17 cellular contexts compared by ENCODE assay signal in the genomic region with DNA sequence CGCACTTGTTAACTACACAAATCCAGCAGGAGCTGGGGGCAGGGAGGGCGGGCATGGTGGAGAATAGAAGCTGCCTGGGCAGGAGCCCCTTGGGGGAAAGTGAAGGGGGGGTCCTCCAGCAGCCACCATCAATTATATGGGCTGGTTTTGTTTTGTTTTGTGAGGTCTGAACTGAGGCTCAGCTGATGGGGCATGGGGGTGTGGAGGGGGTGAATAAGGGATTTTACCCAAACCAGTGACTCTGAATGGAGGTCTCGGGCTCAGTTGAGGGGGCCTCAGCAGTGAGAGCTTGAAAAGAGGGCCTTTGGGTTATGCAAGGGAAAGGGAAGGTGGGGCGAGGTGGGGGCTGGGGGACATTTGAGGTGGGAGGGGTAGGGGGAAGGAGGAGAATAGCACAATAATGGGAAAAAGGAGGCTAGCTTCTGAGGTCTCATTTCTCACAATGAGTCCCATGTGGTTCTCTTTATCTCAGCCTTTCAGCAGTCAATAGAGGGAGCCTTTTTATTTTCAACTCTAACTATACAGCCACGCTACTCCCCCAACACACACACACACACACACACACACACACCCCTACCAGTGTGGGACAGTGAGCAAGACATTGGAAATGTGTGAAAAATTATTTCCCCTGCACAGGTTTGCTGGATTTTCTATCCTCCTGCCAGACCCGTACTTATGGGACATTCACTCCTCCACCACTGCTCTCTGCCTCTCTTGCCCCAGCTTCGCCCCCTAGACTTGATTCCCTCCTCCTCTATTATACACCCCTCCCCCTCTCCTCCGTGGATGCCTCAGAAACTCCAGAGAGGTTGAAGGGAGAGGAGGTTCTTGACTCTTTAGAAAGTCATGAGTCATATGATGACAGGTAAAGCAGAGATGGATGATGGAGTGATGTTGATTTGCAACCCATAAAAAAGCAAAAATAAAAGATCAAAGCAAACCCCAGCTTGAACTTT.
DNase-seq lines count a peak whose midpoint lies in the region; ATAC-seq and TF ChIP-seq lines count a peak whose summit lies in the region.
"Had no signal": no experiment of that assay in that cellular context is flagged by ENCODE, and none has a peak within 500 bp of the region (broad histone marks: within the 10 kb centered on the region; RNA-seq: fewer than 3 reads in every experiment).

No MANE protein-coding gene starts in this region.

- TF ChIP-seq CTCF in neural progenitor cell (IDR thresholded peaks at IDR 0.05) (no peak), thyroid gland (IDR thresholded peaks at IDR 0.05) (no peak)

- H3K4me1 ChIP-seq in ectodermal cell (ENCODE audit: control insufficient read depth, insufficient read depth, low read length) (peaks cover 32% of the 10 kb centered on the region), neural progenitor cell (peaks cover 50% of the 10 kb centered on the region), thyroid gland (no peaks in the 10 kb centered on the region)

- H3K4me3 ChIP-seq in H7 (ENCODE audit: insufficient read depth, low read depth, low read length): no peak overlapping the region
- no peak overlapping the region for H3K4me3 ChIP-seq in ectodermal cell (ENCODE audit: insufficient read depth, low read depth, low read length)
- peak overlapping the region; percentile 28 for H3K4me3 ChIP-seq in neural progenitor cell
- H3K4me3 ChIP-seq in thyroid gland (replicated peaks in 1 of 3): no peak overlapping the region
- H3K4me3 ChIP-seq: cardiac muscle cell, smooth muscle cell had no signal

- peaks cover 68% of the 10 kb centered on the region for H3K4me1 Mint-ChIP-seq in neural progenitor cell
- H3K4me1 Mint-ChIP-seq: activated B cell treated with CpG ODN at 0.5 μM for 24 hours; stimulated activated naive B cell treated with anti-CD40 and anti-IgM and Interleukin-4, amounts not matched to agents 10 μg/mL and 1 μg/mL and 100 μg/mL, for 72 hours had no signal

- DNase-seq in H7: peak; percentile 47
- peak; percentile 25 for DNase-seq in NCI-H69 (lab: John Stamatoyannopoulos, UW)
- DNase-seq in neural progenitor cell (ENCODE audit: low spot score): peak; percentile 92
- DNase-seq in GOT3 (lab: John Stamatoyannopoulos, UW): no peak
- no peak for DNase-seq in thyroid gland
- DNase-seq: activated B cell treated with CpG ODN at 0.5 μM for 24 hours; activated CD8-positive, alpha-beta memory T cell treated with anti-CD3 and anti-CD28 coated beads, Interleukin-2, amount 10 ng/mL, durations not matched to agents 7 days and 5 days; activated naive CD4-positive, alpha-beta T cell treated with anti-CD3 and anti-CD28 coated beads for 36 hours; mesenchymal stem cell; NCI-H1694 treated with DMSO at 0.1 percent for 48 hours; NCI-H526 treated with DMSO at 0.1 percent for 48 hours; stimulated activated naive B cell treated with anti-CD40 and anti-IgM and Interleukin-4, amounts not matched to agents 10 μg/mL and 1 μg/mL and 100 μg/mL, for 72 hours had no signal

- H3K9me3 Mint-ChIP-seq in neural progenitor cell: no peaks in the 10 kb centered on the region
- H3K9me3 Mint-ChIP-seq: activated B cell treated with CpG ODN at 0.5 μM for 24 hours; activated naive CD4-positive, alpha-beta T cell treated with anti-CD3 and anti-CD28 coated beads for 36 hours; stimulated activated naive B cell treated with anti-CD40 and anti-IgM and Interleukin-4, amounts not matched to agents 10 μg/mL and 1 μg/mL and 100 μg/mL, for 72 hours had no signal

- TF ChIP-seq POLR2A in thyroid gland (IDR thresholded peaks at IDR 0.05): no peak

- no peaks in the 10 kb centered on the region for H3K9me3 ChIP-seq in ectodermal cell (ENCODE audit: control insufficient read depth, low read length)
- no peaks in the 10 kb centered on the region for H3K9me3 ChIP-seq in neural progenitor cell (ENCODE audit: low read depth)
- no peaks in the 10 kb centered on the region for H3K9me3 ChIP-seq in thyroid gland

- peak overlapping the region; percentile 88 for H3K27ac ChIP-seq in ectodermal cell (ENCODE audit: insufficient read depth, low read depth, low read length, poor library complexity, severe bottlenecking)
- peak overlapping the region; percentile 96 for H3K27ac ChIP-seq in neural progenitor cell
- no peak overlapping the region for H3K27ac ChIP-seq in thyroid gland
- H3K27ac ChIP-seq: cardiac muscle cell had no signal

- H3K27me3 ChIP-seq in H7 (ENCODE audit: control insufficient read depth, insufficient read depth, low read length) (no peaks in the 10 kb centered on the region), ectodermal cell (ENCODE audit: control insufficient read depth, insufficient read depth, low read length, poor library complexity, severe bottlenecking) (no peaks in the 10 kb centered on the region), neural progenitor cell (no peaks in the 10 kb centered on the region), thyroid gland (no peaks in the 10 kb centered on the region)
- H3K27me3 ChIP-seq: cardiac muscle cell had no signal

- H3K79me2 ChIP-seq in neural progenitor cell (ENCODE audit: low read depth): no peaks in the 10 kb centered on the region

- H3K36me3 ChIP-seq in H7 (replicated peaks; ENCODE audit: control insufficient read depth, insufficient read depth, low read length): no peaks in the 10 kb centered on the region
- H3K36me3 ChIP-seq in ectodermal cell (ENCODE audit: control insufficient read depth, insufficient read depth, low read length): no peaks in the 10 kb centered on the region
- no peaks in the 10 kb centered on the region for H3K36me3 ChIP-seq in neural progenitor cell
- H3K36me3 ChIP-seq in thyroid gland: no peaks in the 10 kb centered on the region
- H3K36me3 ChIP-seq: cardiac muscle cell had no signal

- H3K9ac ChIP-seq in neural progenitor cell: no peak overlapping the region

- H3K36me3 Mint-ChIP-seq in neural progenitor cell: peaks cover 7% of the 10 kb centered on the region
- H3K36me3 Mint-ChIP-seq: activated CD8-positive, alpha-beta memory T cell treated with anti-CD3 and anti-CD28 coated beads, Interleukin-2, amount 10 ng/mL, durations not matched to agents 7 days and 5 days had no signal

- H3K4me2 ChIP-seq in neural progenitor cell: peak overlapping the region; percentile 71
- H3K4me2 ChIP-seq: smooth muscle cell had no signal

- 19 to 23% methylated on average over 7 of the region's 8 CpGs for WGBS in ectodermal cell, 2 experiments
- 85 to 87% methylated on average over 8 of the region's 8 CpGs for WGBS in thyroid gland, 2 donors

- intact Hi-C loops in thyroid gland (cut with DNase I): no loop called here

- peak overlapping the region; percentile 70 for H3K4me3 Mint-ChIP-seq in neural progenitor cell
- H3K4me3 Mint-ChIP-seq: activated B cell treated with CpG ODN at 0.5 μM for 24 hours; activated CD8-positive, alpha-beta memory T cell treated with anti-CD3 and anti-CD28 coated beads, Interleukin-2, amount 10 ng/mL, durations not matched to agents 7 days and 5 days; activated naive CD4-positive, alpha-beta T cell treated with anti-CD3 and anti-CD28 coated beads for 36 hours; stimulated activated naive B cell treated with anti-CD40 and anti-IgM and Interleukin-4, amounts not matched to agents 10 μg/mL and 1 μg/mL and 100 μg/mL, for 72 hours had no signal

- H3K27ac Mint-ChIP-seq in neural progenitor cell: peak overlapping the region; percentile 98
- H3K27ac Mint-ChIP-seq: activated B cell treated with CpG ODN at 0.5 μM for 24 hours; activated CD8-positive, alpha-beta memory T cell treated with anti-CD3 and anti-CD28 coated beads, Interleukin-2, amount 10 ng/mL, durations not matched to agents 7 days and 5 days; activated naive CD4-positive, alpha-beta T cell treated with anti-CD3 and anti-CD28 coated beads for 36 hours; stimulated activated naive B cell treated with anti-CD40 and anti-IgM and Interleukin-4, amounts not matched to agents 10 μg/mL and 1 μg/mL and 100 μg/mL, for 72 hours had no signal

- ATAC-seq in HG03565 (IDR thresholded peaks at IDR 0.05; ENCODE audit: unreplicated experiment): no peak
- ATAC-seq: activated CD8-positive, alpha-beta memory T cell treated with anti-CD3 and anti-CD28 coated beads, Interleukin-2, amount 10 ng/mL, durations not matched to agents 7 days and 5 days; Panc1; stimulated activated naive B cell treated with anti-CD40 and anti-IgM and Interleukin-4, amounts not matched to agents 10 μg/mL and 1 μg/mL and 100 μg/mL, for 72 hours had no signal

- peaks cover 13% of the 10 kb centered on the region for H3K27me3 Mint-ChIP-seq in neural progenitor cell (ENCODE audit: insufficient read depth, low read depth)
- H3K27me3 Mint-ChIP-seq: activated B cell treated with CpG ODN at 0.5 μM for 24 hours; activated CD8-positive, alpha-beta memory T cell treated with anti-CD3 and anti-CD28 coated beads, Interleukin-2, amount 10 ng/mL, durations not matched to agents 7 days and 5 days; stimulated activated naive B cell treated with anti-CD40 and anti-IgM and Interleukin-4, amounts not matched to agents 10 μg/mL and 1 μg/mL and 100 μg/mL, for 72 hours had no signal

- H2AFZ ChIP-seq in neural progenitor cell (replicated peaks): no peak overlapping the region

- H3F3A ChIP-seq in neural progenitor cell (ENCODE audit: low read depth): peaks cover 47% of the 10 kb centered on the region

- H4K20me1 ChIP-seq in neural progenitor cell (ENCODE audit: low read depth): no peaks in the 10 kb centered on the region

Comparison
In these comparisons a context has a peak if more than half of its experiments do, and no peak if none do; other contexts are left out.
1. DNase-seq: peak in H7 (single experiment), NCI-H69 (single experiment) and neural progenitor cell (single experiment); none in GOT3 (single experiment) and thyroid gland (0 of 2).
2. H3K27ac ChIP-seq: peak in ectodermal cell (single experiment) and neural progenitor cell (single experiment); none in thyroid gland (0 of 3).